ENCODE assay signal across 1 cellular context in the genomic region with DNA sequence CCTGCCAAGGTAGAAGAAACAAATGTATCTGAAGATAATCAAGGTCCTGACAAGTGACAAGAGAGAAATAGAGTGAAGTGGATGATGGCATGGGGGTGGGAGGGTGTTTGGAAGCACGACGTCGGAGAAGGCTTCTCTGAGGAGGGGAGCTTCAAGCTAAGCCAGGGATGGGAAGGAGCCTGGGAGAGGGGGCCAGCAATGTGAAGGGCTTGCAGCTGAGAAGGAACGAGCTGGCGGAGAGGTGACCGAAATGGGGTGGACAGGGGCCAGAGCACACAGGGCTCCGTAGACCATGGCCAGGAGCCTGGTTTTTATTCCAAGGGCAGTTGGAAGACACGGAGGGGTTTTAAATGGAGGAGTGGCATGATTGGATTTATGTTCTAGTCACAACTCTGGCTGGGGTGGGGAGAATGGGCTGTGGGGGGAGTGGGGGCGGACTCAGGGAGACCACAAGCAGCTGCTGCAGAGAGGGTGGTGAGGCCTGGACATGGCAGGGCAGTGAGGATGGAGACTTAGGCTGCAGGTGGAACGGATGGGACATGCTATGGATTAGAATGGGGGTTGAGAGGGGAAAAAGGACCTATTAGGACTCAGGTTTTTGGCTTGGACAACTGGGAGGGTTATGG.
TF ChIP-seq lines count a peak whose summit lies in the region.

No MANE protein-coding gene starts in this region.

TF ChIP-seq in GM23338, 12 proteins besides CTCF, POLR2A, EP300 and RAD21 (continued from another document):
- TF ChIP-seq, protein P1, sequence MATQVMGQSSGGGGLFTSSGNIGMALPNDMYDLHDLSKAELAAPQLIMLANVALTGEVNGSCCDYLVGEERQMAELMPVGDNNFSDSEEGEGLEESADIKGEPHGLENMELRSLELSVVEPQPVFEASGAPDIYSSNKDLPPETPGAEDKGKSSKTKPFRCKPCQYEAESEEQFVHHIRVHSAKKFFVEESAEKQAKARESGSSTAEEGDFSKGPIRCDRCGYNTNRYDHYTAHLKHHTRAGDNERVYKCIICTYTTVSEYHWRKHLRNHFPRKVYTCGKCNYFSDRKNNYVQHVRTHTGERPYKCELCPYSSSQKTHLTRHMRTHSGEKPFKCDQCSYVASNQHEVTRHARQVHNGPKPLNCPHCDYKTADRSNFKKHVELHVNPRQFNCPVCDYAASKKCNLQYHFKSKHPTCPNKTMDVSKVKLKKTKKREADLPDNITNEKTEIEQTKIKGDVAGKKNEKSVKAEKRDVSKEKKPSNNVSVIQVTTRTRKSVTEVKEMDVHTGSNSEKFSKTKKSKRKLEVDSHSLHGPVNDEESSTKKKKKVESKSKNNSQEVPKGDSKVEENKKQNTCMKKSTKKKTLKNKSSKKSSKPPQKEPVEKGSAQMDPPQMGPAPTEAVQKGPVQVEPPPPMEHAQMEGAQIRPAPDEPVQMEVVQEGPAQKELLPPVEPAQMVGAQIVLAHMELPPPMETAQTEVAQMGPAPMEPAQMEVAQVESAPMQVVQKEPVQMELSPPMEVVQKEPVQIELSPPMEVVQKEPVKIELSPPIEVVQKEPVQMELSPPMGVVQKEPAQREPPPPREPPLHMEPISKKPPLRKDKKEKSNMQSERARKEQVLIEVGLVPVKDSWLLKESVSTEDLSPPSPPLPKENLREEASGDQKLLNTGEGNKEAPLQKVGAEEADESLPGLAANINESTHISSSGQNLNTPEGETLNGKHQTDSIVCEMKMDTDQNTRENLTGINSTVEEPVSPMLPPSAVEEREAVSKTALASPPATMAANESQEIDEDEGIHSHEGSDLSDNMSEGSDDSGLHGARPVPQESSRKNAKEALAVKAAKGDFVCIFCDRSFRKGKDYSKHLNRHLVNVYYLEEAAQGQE (IDR thresholded peaks at IDR 0.05; ENCODE audit: unreplicated experiment), result no peak
- TF ChIP-seq EZH2 (IDR thresholded peaks at IDR 0.05; ENCODE audit: low read depth, unreplicated experiment), result no peak
